ENCODE assay signal across 25 cellular contexts in genomic region chr4:159899596-159899995, GRCh38.
"Had no signal": no experiment of that assay in that cellular context is flagged by ENCODE, and none has a peak within 500 bp of the region (broad histone marks: within the 10 kb centered on the region; RNA-seq: fewer than 3 reads in every experiment).

No MANE protein-coding gene starts in this region.

- H3K27ac Mint-ChIP-seq: activated B cell treated with CpG ODN at 0.5 μM for 24 hours; activated naive CD8-positive, alpha-beta T cell; natural killer cell treated with Interleukin-12 subunit alpha and Interleukin-12 subunit beta and Interleukin-15 and Interleukin-18, amount 100 ng/mL, for 72 hours had no signal

- H3K27me3 ChIP-seq: gastroesophageal sphincter, heart left ventricle, right lobe of liver, testis, transverse colon had no signal

- ATAC-seq: gastroesophageal sphincter; heart left ventricle; left lobe of liver; lower lobe of right lung; natural killer cell treated with Interleukin-12 subunit alpha and Interleukin-12 subunit beta and Interleukin-15 and Interleukin-18, amount 100 ng/mL, for 72 hours; right lobe of liver; stimulated activated naive CD8-positive, alpha-beta T cell treated with anti-CD3 and anti-CD28 coated beads, Interleukin-15, Interleukin-2, amounts not matched to agents 100 U/mL and 50 U/mL, for 24 hours had no signal

- H3K9me3 ChIP-seq: gastroesophageal sphincter, heart left ventricle, lower lobe of right lung, right lobe of liver, testis, transverse colon had no signal

- H3K36me3 ChIP-seq: gastroesophageal sphincter, heart left ventricle, lower lobe of right lung, right lobe of liver, transverse colon had no signal

- H3K4me3 Mint-ChIP-seq: activated B cell treated with CpG ODN at 0.5 μM for 24 hours; activated naive CD8-positive, alpha-beta T cell; natural killer cell treated with Interleukin-12 subunit alpha and Interleukin-12 subunit beta and Interleukin-15 and Interleukin-18, amount 100 ng/mL, for 72 hours had no signal

- H3K27ac ChIP-seq: coronary artery, dorsolateral prefrontal cortex, gastroesophageal sphincter, heart left ventricle, lower lobe of right lung, right lobe of liver, skin epidermis, testis, transverse colon had no signal

- H3K36me3 Mint-ChIP-seq: activated naive CD8-positive, alpha-beta T cell; natural killer cell treated with Interleukin-12 subunit alpha and Interleukin-12 subunit beta and Interleukin-15 and Interleukin-18, amount 100 ng/mL, for 72 hours had no signal

- H3K4me3 ChIP-seq: coronary artery, dorsolateral prefrontal cortex, gastroesophageal sphincter, heart left ventricle, lower lobe of right lung, right lobe of liver, skin epidermis, testis, transverse colon had no signal

- DNase-seq: activated B cell treated with CpG ODN at 0.5 μM for 24 hours; activated effector memory CD4-positive, alpha-beta T cell treated with Interleukin-2 at 50 U/mL for 16 hours; activated naive CD4-positive, alpha-beta T cell treated with Interleukin-2 at 50 U/mL for 16 hours; activated T-cell treated with anti-CD3 and anti-CD28 coated beads for 4 hours; anterior cingulate cortex; cerebellar nuclear complex; dorsolateral prefrontal cortex; effector memory CD4-positive, alpha-beta T cell; heart left ventricle; kidney glomerular epithelial cell; lower lobe of right lung; mesenchymal stem cell; right lobe of liver; stimulated activated CD4-positive, alpha-beta T cell treated with anti-CD3 and anti-CD28 coated beads, Interleukin-12 subunit alpha, Interleukin-12 subunit beta, amount 100 ng/mL, for 4 hours; stimulated activated CD4-positive, alpha-beta T cell treated with anti-CD3 and anti-CD28 coated beads, Interleukin-4, amount 100 ng/mL, for 1 hour; stimulated activated naive CD8-positive, alpha-beta T cell treated with anti-CD3 and anti-CD28 coated beads, Interleukin-15, Interleukin-2, amounts not matched to agents 100 U/mL and 50 U/mL, for 24 hours; T-helper 2 cell; testis; transverse colon had no signal

- H3K27me3 Mint-ChIP-seq: activated B cell treated with CpG ODN at 0.5 μM for 24 hours; activated naive CD8-positive, alpha-beta T cell; natural killer cell treated with Interleukin-12 subunit alpha and Interleukin-12 subunit beta and Interleukin-15 and Interleukin-18, amount 100 ng/mL, for 72 hours had no signal

- H3K4me1 ChIP-seq: gastroesophageal sphincter, heart left ventricle, lower lobe of right lung, right lobe of liver, testis had no signal

- H3K9me3 Mint-ChIP-seq: natural killer cell treated with Interleukin-12 subunit alpha and Interleukin-12 subunit beta and Interleukin-15 and Interleukin-18, amount 100 ng/mL, for 72 hours had no signal

- H3K4me1 Mint-ChIP-seq: activated B cell treated with CpG ODN at 0.5 μM for 24 hours had no signal
